In the genomic region with DNA sequence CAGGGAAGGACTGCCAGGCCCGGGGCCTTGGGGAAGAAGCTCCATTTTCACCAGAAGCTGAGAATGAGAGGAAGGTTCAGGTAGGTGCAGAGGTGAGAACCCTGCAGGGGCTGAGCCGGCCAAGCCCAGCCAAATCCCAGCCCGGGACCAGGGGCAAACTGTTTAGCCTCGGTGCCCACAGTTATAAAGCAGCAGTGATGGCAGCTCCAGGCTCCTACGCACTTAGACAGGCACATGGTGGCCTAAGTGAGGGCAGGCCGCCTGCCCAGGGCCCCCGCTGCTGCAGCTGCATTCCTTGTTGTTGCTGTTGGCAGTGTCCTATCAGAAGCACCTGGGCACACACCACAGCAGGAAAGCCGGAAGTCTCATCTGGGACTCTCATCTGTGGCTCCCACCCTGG, we compare ENCODE assay signal across 7 cellular contexts.
"Had no signal": no experiment of that assay in that cellular context is flagged by ENCODE, and none has a peak within 500 bp of the region (broad histone marks: within the 10 kb centered on the region; RNA-seq: fewer than 3 reads in every experiment).

No MANE protein-coding gene starts in this region.

- H3K27ac Mint-ChIP-seq: HFFc6, IgD-negative memory B cell had no signal

- ATAC-seq: HCT116, HepG2 had no signal

- H3K4me1 Mint-ChIP-seq: IgD-negative memory B cell had no signal

- H3K36me3 Mint-ChIP-seq: IgD-negative memory B cell had no signal

- H3K27me3 Mint-ChIP-seq: IgD-negative memory B cell had no signal

- H3K4me3 Mint-ChIP-seq: HFFc6, IgD-negative memory B cell had no signal

- DNase-seq: GM23248, GOT3, H7, HFFc6 had no signal
